In genomic region chr16:71943887-71944286, GRCh38 we compare ENCODE assay signal across 27 cellular contexts. TPM values are rescaled to one million over a fixed set of nuclear protein-coding genes. Genes with fewer than 3 reads are reported as not detected.
"Had no signal": no experiment of that assay in that cellular context is flagged by ENCODE, and none has a peak within 500 bp of the region (broad histone marks: within the 10 kb centered on the region; RNA-seq: fewer than 3 reads in every experiment).

No MANE protein-coding gene starts in this region.

- H3K4me2 ChIP-seq: smooth muscle cell had no signal

- DNase-seq: dermis blood vessel endothelial cell; hypothalamus; immature natural killer cell; islet precursor cell; kidney glomerular epithelial cell; left ventricle myocardium superior; lower lobe of right lung; naive thymus-derived CD8-positive, alpha-beta T cell; nephron progenitor cell; nucleus accumbens; stimulated activated CD4-positive, alpha-beta T cell treated with anti-CD3 and anti-CD28 coated beads, Interleukin-12 subunit alpha, Interleukin-12 subunit beta, amount 100 ng/mL, for 4 hours; stimulated activated CD4-positive, alpha-beta T cell treated with anti-CD3 and anti-CD28 coated beads, Interleukin-1b, Interleukin-23, amount 100 ng/mL, for 48 hours; stimulated activated CD4-positive, alpha-beta T cell treated with anti-CD3 and anti-CD28 coated beads, Interleukin-4, amount 100 ng/mL, for 1 hour; stimulated activated CD8-positive, alpha-beta memory T cell treated with anti-CD3 and anti-CD28 coated beads, Interleukin-4, amount 100 ng/mL, for 48 hours; stimulated activated naive CD4-positive, alpha-beta T cell; stimulated activated naive CD8-positive, alpha-beta T cell treated with anti-CD3 and anti-CD28 coated beads, Interleukin-15, amount 100 ng/mL, for 72 hours; transverse colon; upper lobe of right lung; uterus had no signal

- H3K9me3 ChIP-seq: lower lobe of right lung, prostate gland, right atrium auricular region, suprapubic skin, transverse colon, upper lobe of right lung, uterus had no signal

- H3K27me3 ChIP-seq: right atrium auricular region, suprapubic skin, transverse colon, upper lobe of right lung, uterus had no signal

- H3K4me3 ChIP-seq: lower lobe of right lung, prostate gland, right atrium auricular region, smooth muscle cell, suprapubic skin, transverse colon, upper lobe of right lung, uterus had no signal

- ATAC-seq: left ventricle myocardium superior; lower lobe of right lung; naive thymus-derived CD8-positive, alpha-beta T cell; sciatic nerve; stimulated activated naive CD8-positive, alpha-beta T cell treated with anti-CD3 and anti-CD28 coated beads, Interleukin-15, amount 100 ng/mL, for 72 hours; upper lobe of right lung had no signal

- H3K4me1 ChIP-seq: lower lobe of right lung, prostate gland, right atrium auricular region, suprapubic skin, transverse colon, upper lobe of right lung, uterus had no signal

- H3K36me3 ChIP-seq: lower lobe of right lung, prostate gland, right atrium auricular region, suprapubic skin, transverse colon, upper lobe of right lung, uterus had no signal

- H3K27ac ChIP-seq: lower lobe of right lung, prostate gland, right atrium auricular region, suprapubic skin, transverse colon, upper lobe of right lung, uterus had no signal

RNA-seq across cellular contexts. Expression of gene PKD1L3, which starts 56.3 kb away (rescaled TPM):
- total RNA-seq: fibroblast of villous mesenchyme; myocyte; naive thymus-derived CD8-positive, alpha-beta T cell; osteocyte had no signal
